In the genomic region with DNA sequence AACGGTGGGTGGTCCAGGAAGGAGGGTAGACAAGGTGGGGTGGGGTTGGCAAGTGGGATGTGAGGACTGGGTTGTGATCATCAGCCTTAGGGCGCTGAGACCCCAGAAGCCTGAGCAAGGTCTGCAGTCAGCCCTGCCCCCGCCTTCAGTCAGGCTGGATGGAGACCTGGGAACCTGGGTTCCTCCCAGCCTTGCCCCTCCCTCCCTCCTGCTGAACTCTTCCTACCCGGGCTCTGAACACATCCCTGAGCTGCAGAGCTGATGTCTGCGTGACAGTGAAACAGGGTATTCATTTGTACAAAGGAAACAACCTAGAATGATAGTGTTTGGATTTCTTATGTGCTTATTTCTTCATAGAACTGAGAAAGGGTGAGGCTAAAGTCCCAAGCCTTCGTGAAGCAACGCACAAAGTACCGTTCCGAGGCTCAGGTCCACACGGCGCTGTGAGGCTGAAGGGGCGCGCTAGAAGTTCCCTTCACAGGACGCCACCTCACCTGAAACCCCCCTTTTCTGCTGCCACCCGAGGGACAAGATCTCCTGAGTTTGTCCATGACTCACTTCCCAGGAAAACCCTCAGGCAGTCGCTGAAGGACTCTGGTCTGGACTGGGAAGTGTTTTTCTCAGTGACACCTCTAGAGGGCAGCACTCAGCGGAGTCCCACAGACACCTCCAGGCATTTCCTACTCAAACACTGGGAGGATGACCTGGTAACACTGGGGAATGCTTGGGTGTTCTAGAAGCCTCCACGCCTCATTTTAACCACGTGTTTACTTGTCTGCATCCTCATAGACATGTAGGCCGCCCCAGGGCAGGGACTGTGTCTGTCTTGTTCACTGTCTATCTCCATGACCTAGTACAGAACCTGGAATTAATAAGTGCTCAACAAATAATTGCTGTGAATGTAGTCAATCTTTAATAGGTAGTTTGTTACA, we compare ENCODE assay signal across 1 cellular context.
TF ChIP-seq lines count a peak whose summit lies in the region.

No MANE protein-coding gene starts in this region.

TF ChIP-seq in HepG2, 621 proteins besides CTCF, POLR2A, EP300 and RAD21 (continued from another document and continues in another):
- TF ChIP-seq ATF7-NPFF (CRISPR knock-in tag; IDR thresholded peaks at IDR 0.05; ENCODE audit: low read depth) = 0 out of 2 replicates have a peak, but pooled peaks have one; percentile 40
- TF ChIP-seq ZBTB26 (CRISPR knock-in tag; IDR thresholded peaks at IDR 0.05; ENCODE audit: borderline replicate concordance) = 0 out of 2 replicates have a peak, but pooled peaks have one; percentile 60
- no peak for TF ChIP-seq BATF2 (CRISPR knock-in tag; IDR thresholded peaks at IDR 0.05)
- TF ChIP-seq ZNF772 (CRISPR knock-in tag; IDR thresholded peaks at IDR 0.05) = no peak
- TF ChIP-seq GZF1 (CRISPR knock-in tag; IDR thresholded peaks at IDR 0.05) = no peak
- TF ChIP-seq THAP7 (CRISPR knock-in tag; IDR thresholded peaks at IDR 0.05) = 0 out of 2 replicates have a peak, but pooled peaks have one; percentile 35
- 0 out of 2 replicates have a peak, but pooled peaks have one; percentile 18 for TF ChIP-seq ZNF143 (CRISPR knock-in tag; IDR thresholded peaks at IDR 0.05)
- TF ChIP-seq ETV6 (CRISPR knock-in tag; conservative IDR thresholded peaks at IDR 0.05) = 0 out of 2 replicates have a peak, but pooled peaks have one; percentile 26
- peak; percentile 58; the same call in 1 of the 2 replicates for TF ChIP-seq GLI4 (CRISPR knock-in tag; IDR thresholded peaks at IDR 0.05; ENCODE audit: borderline replicate concordance)
- 0 out of 2 replicates have a peak, but pooled peaks have one; percentile 40 for TF ChIP-seq ZNF709 (CRISPR knock-in tag; IDR thresholded peaks at IDR 0.05)
- no peak for TF ChIP-seq ZBTB7B (CRISPR knock-in tag; IDR thresholded peaks at IDR 0.05)
- no peak for TF ChIP-seq DNMT3B (CRISPR knock-in tag; conservative IDR thresholded peaks at IDR 0.05)
- TF ChIP-seq SMYD3 (CRISPR knock-in tag; IDR thresholded peaks at IDR 0.05) = no peak
- no peak for TF ChIP-seq ZFP62 (CRISPR knock-in tag; IDR thresholded peaks at IDR 0.05)
- TF ChIP-seq TRAFD1 (CRISPR knock-in tag; IDR thresholded peaks at IDR 0.05; ENCODE audit: borderline replicate concordance) = no peak
- no peak for TF ChIP-seq MTA3 (CRISPR knock-in tag; IDR thresholded peaks at IDR 0.05)
- TF ChIP-seq E2F2 (CRISPR knock-in tag; IDR thresholded peaks at IDR 0.05; ENCODE audit: borderline replicate concordance) = no peak
- TF ChIP-seq NFYC (CRISPR knock-in tag; IDR thresholded peaks at IDR 0.05) = no peak
- TF ChIP-seq SOX6 (IDR thresholded peaks at IDR 0.05) = no peak
- TF ChIP-seq SOX6 (CRISPR knock-in tag; IDR thresholded peaks at IDR 0.05) = peak; percentile 51; the same call in 1 of the 2 replicates
- no peak for TF ChIP-seq ZNF17 (CRISPR knock-in tag; IDR thresholded peaks at IDR 0.05)
- TF ChIP-seq ZBTB39 (CRISPR knock-in tag; IDR thresholded peaks at IDR 0.05) = no peak
- TF ChIP-seq, protein P1, sequence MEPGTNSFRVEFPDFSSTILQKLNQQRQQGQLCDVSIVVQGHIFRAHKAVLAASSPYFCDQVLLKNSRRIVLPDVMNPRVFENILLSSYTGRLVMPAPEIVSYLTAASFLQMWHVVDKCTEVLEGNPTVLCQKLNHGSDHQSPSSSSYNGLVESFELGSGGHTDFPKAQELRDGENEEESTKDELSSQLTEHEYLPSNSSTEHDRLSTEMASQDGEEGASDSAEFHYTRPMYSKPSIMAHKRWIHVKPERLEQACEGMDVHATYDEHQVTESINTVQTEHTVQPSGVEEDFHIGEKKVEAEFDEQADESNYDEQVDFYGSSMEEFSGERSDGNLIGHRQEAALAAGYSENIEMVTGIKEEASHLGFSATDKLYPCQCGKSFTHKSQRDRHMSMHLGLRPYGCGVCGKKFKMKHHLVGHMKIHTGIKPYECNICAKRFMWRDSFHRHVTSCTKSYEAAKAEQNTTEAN (CRISPR knock-in tag; conservative IDR thresholded peaks at IDR 0.05) = no peak
- no peak for TF ChIP-seq HCFC1 (IDR thresholded peaks at IDR 0.05; ENCODE audit: low read depth, low read length)
- TF ChIP-seq SAP130 (CRISPR knock-in tag; IDR thresholded peaks at IDR 0.05; ENCODE audit: low read depth) = peak; percentile 60; the same call in 1 of the 2 replicates
- peak; percentile 17; the same call in 1 of the 2 replicates for TF ChIP-seq ETV5 (CRISPR knock-in tag; IDR thresholded peaks at IDR 0.05; ENCODE audit: borderline replicate concordance)
- TF ChIP-seq ZNF724P (CRISPR knock-in tag; IDR thresholded peaks at IDR 0.05; ENCODE audit: borderline replicate concordance) = no peak
- TF ChIP-seq U2AF2 (IDR thresholded peaks at IDR 0.05; ENCODE audit: low read depth, low read length) = no peak
- no peak for TF ChIP-seq ZNF160 (CRISPR knock-in tag; IDR thresholded peaks at IDR 0.05)
- no peak for TF ChIP-seq MZF1 (CRISPR knock-in tag; IDR thresholded peaks at IDR 0.05; ENCODE audit: borderline replicate concordance)
- TF ChIP-seq ZSCAN21 (CRISPR knock-in tag; IDR thresholded peaks at IDR 0.05; ENCODE audit: borderline replicate concordance) = peak; percentile 50
- peak; percentile 87 for TF ChIP-seq SMC3 (IDR thresholded peaks at IDR 0.05; ENCODE audit: low read length)
- no peak for TF ChIP-seq ZNF263 (CRISPR knock-in tag; IDR thresholded peaks at IDR 0.05)
- TF ChIP-seq ZNF33B (CRISPR knock-in tag; IDR thresholded peaks at IDR 0.05) = 0 out of 2 replicates have a peak, but pooled peaks have one; percentile 50
- TF ChIP-seq ZFP37 (CRISPR knock-in tag; IDR thresholded peaks at IDR 0.05; ENCODE audit: borderline replicate concordance) = 0 out of 2 replicates have a peak, but pooled peaks have one; percentile 49
- TF ChIP-seq, protein P2, sequence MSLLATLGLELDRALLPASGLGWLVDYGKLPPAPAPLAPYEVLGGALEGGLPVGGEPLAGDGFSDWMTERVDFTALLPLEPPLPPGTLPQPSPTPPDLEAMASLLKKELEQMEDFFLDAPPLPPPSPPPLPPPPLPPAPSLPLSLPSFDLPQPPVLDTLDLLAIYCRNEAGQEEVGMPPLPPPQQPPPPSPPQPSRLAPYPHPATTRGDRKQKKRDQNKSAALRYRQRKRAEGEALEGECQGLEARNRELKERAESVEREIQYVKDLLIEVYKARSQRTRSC (CRISPR knock-in tag; IDR thresholded peaks at IDR 0.05; ENCODE audit: low read depth) = no peak
- TF ChIP-seq ZNF317 (CRISPR knock-in tag; IDR thresholded peaks at IDR 0.05) = peak; percentile 40; the same call in 1 of the 2 replicates
- no peak for TF ChIP-seq ZNF432 (CRISPR knock-in tag; IDR thresholded peaks at IDR 0.05; ENCODE audit: borderline replicate concordance)
- peak; percentile 56; the same call in 1 of the 2 replicates for TF ChIP-seq SALL1 (CRISPR knock-in tag; IDR thresholded peaks at IDR 0.05)
- TF ChIP-seq GTF3A (CRISPR knock-in tag; conservative IDR thresholded peaks at IDR 0.05) = no peak
- TF ChIP-seq ZNF44 (CRISPR knock-in tag; IDR thresholded peaks at IDR 0.05) = no peak
- no peak for TF ChIP-seq NFAT5 (CRISPR knock-in tag; IDR thresholded peaks at IDR 0.05)
- 0 out of 2 replicates have a peak, but pooled peaks have one; percentile 21 for TF ChIP-seq PPARG (CRISPR knock-in tag; conservative IDR thresholded peaks at IDR 0.05)
- no peak for TF ChIP-seq PCBP2 (optimal IDR thresholded peaks at IDR 0.05; ENCODE audit: low read depth, low read length, poor library complexity, severe bottlenecking)
- no peak; the same call in 1 of the 2 replicates for TF ChIP-seq SP140L (CRISPR knock-in tag; IDR thresholded peaks at IDR 0.05; ENCODE audit: borderline replicate concordance)
- TF ChIP-seq IRX3 (CRISPR knock-in tag; IDR thresholded peaks at IDR 0.05; ENCODE audit: borderline replicate concordance, low read depth) = 0 out of 2 replicates have a peak, but pooled peaks have one; percentile 34
